8 cellular contexts compared by ENCODE assay signal in genomic region chr4:3037957-3038451, GRCh38. TPM values are rescaled to one million over a fixed set of nuclear protein-coding genes. Genes with fewer than 3 reads are reported as not detected.
DNase-seq lines count a peak whose midpoint lies in the region; ATAC-seq and TF ChIP-seq lines count a peak whose summit lies in the region.

No MANE protein-coding gene starts in this region.

- H3K9me3 ChIP-seq in heart right ventricle (no peaks in the 10 kb centered on the region), suprapubic skin (no peaks in the 10 kb centered on the region)

- no peak for TF ChIP-seq POLR2A in suprapubic skin (IDR thresholded peaks at IDR 0.05)

- intact Hi-C loops in heart right ventricle (cut with DNase I) = loop anchor here in 2 of 10 donors (5.0 to 10.0 kb wide), 3 partner anchors 71 to 283 kb away; partner anchors contain the start of genes GRK4 (in 1 of the 2), NOP14 (in 1 of the 2) and TNIP2 (in 1 of the 2)

- peak overlapping the region in 9 of 10 donors; percentile 5 to 46 (median 30) for H3K4me3 ChIP-seq in heart right ventricle
- peak overlapping the region; percentile 22 for H3K4me3 ChIP-seq in suprapubic skin
- H3K4me3 ChIP-seq in foreskin fibroblast (ENCODE audit: low read depth in 1 of 2, low read length in 2 of 2) = no peak overlapping the region

- ATAC-seq in heart right ventricle (peak in 7 of 8 donors; percentile 16 to 70 (median 66)), HG03439 (IDR thresholded peaks at IDR 0.05; ENCODE audit: unreplicated experiment) (no peak)

- H3K27me3 ChIP-seq in heart right ventricle (no peaks in the 10 kb centered on the region), suprapubic skin (no peaks in the 10 kb centered on the region)

- DNase-seq in activated CD8-positive, alpha-beta memory T cell treated with anti-CD3 and anti-CD28 coated beads for 24 hours = peak; percentile 64
- no peak for DNase-seq in activated CD8-positive, alpha-beta memory T cell treated with anti-CD3 and anti-CD28 coated beads, Interleukin-2, amount 50 U/mL, for 4 hours
- peak; percentile 74 for DNase-seq in UCSD-AML1 (lab: John Stamatoyannopoulos, UW; ENCODE audit: unreplicated experiment)
- DNase-seq in heart right ventricle = peak; percentile 65 to 82
- DNase-seq in suprapubic skin (ENCODE audit: low spot score in 2 of 2) = no peak
- no peak for DNase-seq in foreskin fibroblast
- DNase-seq in AG20443 (ENCODE audit: low spot score) = no peak

- TF ChIP-seq CTCF in heart right ventricle (IDR thresholded peaks at IDR 0.05) = no peak
- no peak for TF ChIP-seq CTCF in suprapubic skin (IDR thresholded peaks at IDR 0.05)
- TF ChIP-seq CTCF in foreskin fibroblast (IDR thresholded peaks at IDR 0.05; ENCODE audit: low read depth, low read length) = no peak

- TF ChIP-seq EP300 in suprapubic skin (IDR thresholded peaks at IDR 0.05) = no peak

- H3K27ac ChIP-seq in heart right ventricle (peak overlapping the region in 8 of 10 donors; percentile 5 to 75 (median 46)), suprapubic skin (no peak overlapping the region)

- WGBS in heart right ventricle, 2 donors = 9 to 13% methylated on average over 6 of the region's 6 CpGs
- 32% methylated on average over 6 of the region's 6 CpGs for WGBS in suprapubic skin

- H3K36me3 ChIP-seq in heart right ventricle (no peaks in the 10 kb centered on the region), suprapubic skin (no peaks in the 10 kb centered on the region)

- peaks cover 0 to 42% (median 33%) of the 10 kb centered on the region in 9 donors for H3K4me1 ChIP-seq in heart right ventricle
- peaks cover 39% of the 10 kb centered on the region for H3K4me1 ChIP-seq in suprapubic skin

RNA-seq across cellular contexts. Expression of gene HTT-AS, which starts 36.3 kb away (rescaled TPM):
- total RNA-seq in heart right ventricle (not detected), suprapubic skin (not detected)
- polyA plus RNA-seq in heart right ventricle = not detected

RNA-seq across cellular contexts. Expression of gene HTT, which starts 36.5 kb away (rescaled TPM):
- 10 to 100 TPM; 19.3 to 34.0 (median 24.6) TPM for total RNA-seq in heart right ventricle
- 10 to 100 TPM in 1 of 2 donors, 1 to 10 TPM in 1; 6.3 to 21.9 TPM for polyA plus RNA-seq in heart right ventricle
- 100 to 1,000 TPM in 1 of 4 donors, 10 to 100 TPM in 3; 50.1 to 192 (median 81.0) TPM for total RNA-seq in suprapubic skin

Comparison
In these comparisons a context has a peak if more than half of its experiments do, and no peak if none do; other contexts are left out.
1. DNase-seq: peak in activated CD8-positive, alpha-beta memory T cell treated with anti-CD3 and anti-CD28 coated beads for 24 hours (single experiment), UCSD-AML1 (single experiment) and heart right ventricle (2 of 2); none in activated CD8-positive, alpha-beta memory T cell treated with anti-CD3 and anti-CD28 coated beads, Interleukin-2, amount 50 U/mL, for 4 hours (single experiment), suprapubic skin (0 of 2), foreskin fibroblast (0 of 2) and AG20443 (single experiment).
2. H3K4me3 ChIP-seq: peak in heart right ventricle (9 of 10) and suprapubic skin (single experiment); none in foreskin fibroblast (0 of 2).